ENCODE assay signal across 17 cellular contexts in genomic region chr9:90979614-90980013, GRCh38.
DNase-seq lines count a peak whose midpoint lies in the region; ATAC-seq and TF ChIP-seq lines count a peak whose summit lies in the region.
"Had no signal": no experiment of that assay in that cellular context is flagged by ENCODE, and none has a peak within 500 bp of the region (broad histone marks: within the 10 kb centered on the region; RNA-seq: fewer than 3 reads in every experiment).

No MANE protein-coding gene starts in this region.

- no peak overlapping the region for H3K18ac ChIP-seq in mesenchymal stem cell (ENCODE audit: low read depth in 1 of 2, low read length in 2 of 2)

- DNase-seq in PC-3 (no peak), mammary epithelial cell (no peak), neural progenitor cell (ENCODE audit: low spot score) (no peak), GM23248 (no peak), mesenchymal stem cell (no peak)
- DNase-seq: DMS79 treated with DMSO at 0.1 percent for 48 hours, NCI-H1417, NCI-H1694 treated with DMSO at 0.1 percent for 48 hours, NCI-H2081 treated with DMSO at 0.1 percent for 48 hours, NCI-H2171 treated with DMSO at 0.1 percent for 48 hours, NCI-H526, SHP77, SW 1271 had no signal

- H3K4me1 Mint-ChIP-seq in neural progenitor cell: no peaks in the 10 kb centered on the region

- no peak overlapping the region for H2BK12ac ChIP-seq in mesenchymal stem cell (ENCODE audit: low read length in 2 of 2)

- in situ Hi-C loops in mammary epithelial cell (cut with MboI; ENCODE audit: low sequenced_read_pairs in 2 of 2): no loop called here
- in situ Hi-C loops in GM23248 (cut with MboI): no loop called here

- H2AK5ac ChIP-seq in mesenchymal stem cell (ENCODE audit: low read length, severe bottlenecking): no peak overlapping the region

- CTCF ChIA-PET in PC-3 (lab: Charles Lee): no interaction called here
- CTCF ChIA-PET in mammary epithelial cell (lab: Charles Lee; ENCODE audit: low non-redundant PET): no interaction called here

- H3K4ac ChIP-seq in mesenchymal stem cell (ENCODE audit: low read depth in 1 of 2, low read length in 2 of 2): no peak overlapping the region

- no peak overlapping the region for H4K8ac ChIP-seq in mesenchymal stem cell (ENCODE audit: low read length)

- H3K27ac Mint-ChIP-seq in neural progenitor cell: no peak overlapping the region

- H3K79me1 ChIP-seq in mesenchymal stem cell (replicated peaks; ENCODE audit: low read length, poor library complexity, severe bottlenecking): no peaks in the 10 kb centered on the region

- TF ChIP-seq CTCF in PC-3 (conservative IDR thresholded peaks at IDR 0.05; ENCODE audit: low read depth, low read length) (no peak), mammary epithelial cell (conservative IDR thresholded peaks at IDR 0.05 in 1 of 2, IDR thresholded peaks at IDR 0.05 in 1 of 2; ENCODE audit: extremely low read depth in 1 of 2, insufficient read depth in 1 of 2, low read depth in 1 of 2, low read length in 2 of 2) (no peak), neural progenitor cell (IDR thresholded peaks at IDR 0.05) (no peak)

- H2BK5ac ChIP-seq in mesenchymal stem cell (ENCODE audit: low read depth, low read length, poor library complexity, severe bottlenecking): no peak overlapping the region

- H3K23ac ChIP-seq in mesenchymal stem cell (ENCODE audit: low read length in 2 of 2): no peak overlapping the region

- intact Hi-C loops in PC-3 (cut with micrococcal nuclease) (no loop called here), mammary epithelial cell (cut with micrococcal nuclease) (loop anchor here (10.0 kb wide), 1 partner anchor 745 kb away; no protein-coding TSS in a partner anchor)

- WGBS in mammary epithelial cell (ENCODE audit: low coverage, missing lambda C conversion rate): 95% methylated on average over 5 of the region's 5 CpGs
- WGBS in GM23248 (ENCODE audit: low coverage in 1 of 2, low lambda C conversion rate in 2 of 2, missing lambda C conversion rate in 2 of 2), 2 experiments: 80 to 88% methylated on average over 5 of the region's 5 CpGs
- 80% methylated on average over 4 of the region's 5 CpGs for WGBS in mesenchymal stem cell

- no peaks in the 10 kb centered on the region for H4K20me1 ChIP-seq in BLaER1 treated with 17β-estradiol and CSF1 and Interleukin-3, amounts not matched to agents 10 nM and 100 nM
- H4K20me1 ChIP-seq in PC-3 (ENCODE audit: low read length): no peaks in the 10 kb centered on the region
- no peaks in the 10 kb centered on the region for H4K20me1 ChIP-seq in mammary epithelial cell (ENCODE audit: insufficient read depth, low read length)
- no peaks in the 10 kb centered on the region for H4K20me1 ChIP-seq in neural progenitor cell (ENCODE audit: low read depth)
- no peaks in the 10 kb centered on the region for H4K20me1 ChIP-seq in GM23248 (ENCODE audit: insufficient read depth)

- peak overlapping the region in 8 of 11 experiments; percentile 41 to 99 (median 99); a peak in 13 of 22 replicates for H3K27ac ChIP-seq in BLaER1 treated with 17β-estradiol and CSF1 and Interleukin-3, amounts not matched to agents 10 nM and 100 nM
- H3K27ac ChIP-seq in PC-3 (ENCODE audit: low read length) (peak overlapping the region; percentile 54), mammary epithelial cell (ENCODE audit: insufficient read depth, low read depth, low read length) (peak overlapping the region; percentile 38), neural progenitor cell (no peak overlapping the region), GM23248 (no peak overlapping the region), mesenchymal stem cell (ENCODE audit: low read length, poor library complexity, severe bottlenecking) (no peak overlapping the region)
- H3K27ac ChIP-seq: KMS-11, SK-N-MC had no signal

- peaks cover 0 to 19% (median 11%) of the 10 kb centered on the region in 11 experiments; a peak in 9 of 22 replicates for H3K9me3 ChIP-seq in BLaER1 treated with 17β-estradiol and CSF1 and Interleukin-3, amounts not matched to agents 10 nM and 100 nM (replicated peaks in 1 of 11)
- H3K9me3 ChIP-seq in PC-3 (ENCODE audit: low read length) (no peaks in the 10 kb centered on the region), mammary epithelial cell (replicated peaks; ENCODE audit: insufficient read depth, low read length) (no peaks in the 10 kb centered on the region), neural progenitor cell (ENCODE audit: low read depth) (no peaks in the 10 kb centered on the region), GM23248 (ENCODE audit: low read depth) (no peaks in the 10 kb centered on the region), mesenchymal stem cell (ENCODE audit: control insufficient read depth, low read length) (no peaks in the 10 kb centered on the region)

- H3K36me3 Mint-ChIP-seq in neural progenitor cell: no peaks in the 10 kb centered on the region

- POLR2A ChIA-PET in PC-3 (lab: Charles Lee; ENCODE audit: unreplicated experiment): no interaction called here

- H3K27me3 Mint-ChIP-seq in neural progenitor cell (ENCODE audit: insufficient read depth, low read depth): peaks cover 3% of the 10 kb centered on the region

- H3K9me2 ChIP-seq in PC-3 (replicated peaks; ENCODE audit: low read length) (no peaks in the 10 kb centered on the region), GM23248 (ENCODE audit: insufficient read depth) (no peaks in the 10 kb centered on the region)

- H3F3A ChIP-seq in PC-3 (ENCODE audit: low read length, unreplicated experiment) (no peaks in the 10 kb centered on the region), neural progenitor cell (ENCODE audit: low read depth) (no peaks in the 10 kb centered on the region), GM23248 (ENCODE audit: insufficient read depth) (no peaks in the 10 kb centered on the region)

- no peak overlapping the region for H3K4me3 ChIP-seq in BLaER1 treated with 17β-estradiol and CSF1 and Interleukin-3, amounts not matched to agents 10 nM and 100 nM
- no peak overlapping the region for H3K4me3 ChIP-seq in PC-3 (ENCODE audit: low read length)
- H3K4me3 ChIP-seq in mammary epithelial cell (replicated peaks in 1 of 3; ENCODE audit: insufficient read depth in 1 of 3, low read depth in 2 of 3, low read length in 3 of 3): no peak overlapping the region
- H3K4me3 ChIP-seq in neural progenitor cell: no peak overlapping the region
- H3K4me3 ChIP-seq in GM23248: no peak overlapping the region
- no peak overlapping the region for H3K4me3 ChIP-seq in mesenchymal stem cell (ENCODE audit: insufficient read depth in 1 of 2, low read depth in 1 of 2, low read length in 2 of 2)
- H3K4me3 ChIP-seq: SK-N-MC had no signal

- BruUV-seq in PC-3 (replicated peaks; lab: Mats Ljungman, UMichigan) (no TSS peak), mammary epithelial cell (replicated peaks; lab: Mats Ljungman, UMichigan) (no TSS peak)

- no peak overlapping the region for H4K91ac ChIP-seq in mesenchymal stem cell (ENCODE audit: low read length)

- peaks cover 21 to 74% (median 59%) of the 10 kb centered on the region in 10 experiments for H3K4me1 ChIP-seq in BLaER1 treated with 17β-estradiol and CSF1 and Interleukin-3, amounts not matched to agents 10 nM and 100 nM
- H3K4me1 ChIP-seq in PC-3 (ENCODE audit: insufficient read depth, low read length): peaks cover 14% of the 10 kb centered on the region; the same call in 1 of the 2 replicates
- peaks cover 21% of the 10 kb centered on the region for H3K4me1 ChIP-seq in mammary epithelial cell (ENCODE audit: insufficient read depth, low read length)
- peaks cover 6% of the 10 kb centered on the region for H3K4me1 ChIP-seq in neural progenitor cell
- H3K4me1 ChIP-seq in GM23248 (ENCODE audit: insufficient read depth): no peaks in the 10 kb centered on the region
- H3K4me1 ChIP-seq in mesenchymal stem cell (ENCODE audit: control insufficient read depth, insufficient read depth, low read depth, low read length): peaks cover 5% of the 10 kb centered on the region

- H2BK120ac ChIP-seq in mesenchymal stem cell (ENCODE audit: low read depth, low read length): no peak overlapping the region

- H3K14ac ChIP-seq in mesenchymal stem cell (ENCODE audit: low read length in 2 of 2): no peak overlapping the region

- H3K4me3 Mint-ChIP-seq in neural progenitor cell: no peak overlapping the region

- H2BK15ac ChIP-seq in mesenchymal stem cell (ENCODE audit: low read depth, poor library complexity, severe bottlenecking): no peak overlapping the region

- dilution Hi-C loops in mammary epithelial cell (cut with HindIII; ENCODE audit: low sequenced_read_pairs): no loop called here

- no peaks in the 10 kb centered on the region for H3K36me3 ChIP-seq in BLaER1 treated with 17β-estradiol and CSF1 and Interleukin-3, amounts not matched to agents 10 nM and 100 nM
- H3K36me3 ChIP-seq in PC-3 (ENCODE audit: low read depth, low read length) (no peaks in the 10 kb centered on the region), mammary epithelial cell (ENCODE audit: insufficient read depth, low read length) (no peaks in the 10 kb centered on the region), neural progenitor cell (no peaks in the 10 kb centered on the region), GM23248 (ENCODE audit: low read depth) (no peaks in the 10 kb centered on the region), mesenchymal stem cell (ENCODE audit: control insufficient read depth in 1 of 2, insufficient read depth in 2 of 2, low read depth in 1 of 2, low read length in 2 of 2) (no peaks in the 10 kb centered on the region)

- H3K9ac ChIP-seq in BLaER1 treated with 17β-estradiol and CSF1 and Interleukin-3, amounts not matched to agents 10 nM and 100 nM: peak overlapping the region in 1 of 11 experiments; percentile 31; a peak in 1 of 22 replicates
- no peak overlapping the region for H3K9ac ChIP-seq in PC-3 (ENCODE audit: low read length)
- H3K9ac ChIP-seq in mammary epithelial cell (ENCODE audit: insufficient read depth, low read length): no peak overlapping the region
- no peak overlapping the region for H3K9ac ChIP-seq in neural progenitor cell
- no peak overlapping the region for H3K9ac ChIP-seq in GM23248
- H3K9ac ChIP-seq in mesenchymal stem cell (ENCODE audit: low read length): no peak overlapping the region
- H3K9ac ChIP-seq: KMS-11 had no signal

- H2AFZ ChIP-seq in PC-3 (ENCODE audit: low read length) (peak overlapping the region; percentile 63), mammary epithelial cell (ENCODE audit: low read depth, low read length) (peak overlapping the region; percentile 53), neural progenitor cell (replicated peaks) (peak overlapping the region; percentile 17), GM23248 (no peak overlapping the region), mesenchymal stem cell (ENCODE audit: low read depth, low read length) (no peak overlapping the region)

- peak overlapping the region in 9 of 11 experiments; percentile 27 to 85 (median 77); a peak in 15 of 22 replicates for H3K4me2 ChIP-seq in BLaER1 treated with 17β-estradiol and CSF1 and Interleukin-3, amounts not matched to agents 10 nM and 100 nM
- H3K4me2 ChIP-seq in PC-3 (ENCODE audit: low read length) (peak overlapping the region; percentile 14; the same call in 1 of the 2 replicates), mammary epithelial cell (ENCODE audit: insufficient read depth, low read depth, low read length) (no peak overlapping the region), neural progenitor cell (no peak overlapping the region), GM23248 (ENCODE audit: unreplicated experiment) (no peak overlapping the region), mesenchymal stem cell (ENCODE audit: low read length, poor library complexity, severe bottlenecking) (no peak overlapping the region)
- H3K4me2 ChIP-seq: KMS-11 had no signal

- no peak for TF ChIP-seq POLR2A in GM18505 (IDR thresholded peaks at IDR 0.05; ENCODE audit: borderline replicate concordance, extremely low read depth, insufficient read depth, insufficient read length)

- no peak for ATAC-seq in PC-3
- no peak for ATAC-seq in GM18505 (IDR thresholded peaks at IDR 0.05; ENCODE audit: unreplicated experiment)

- no peaks in the 10 kb centered on the region for H3K9me3 Mint-ChIP-seq in neural progenitor cell

- H3K79me2 ChIP-seq in PC-3 (ENCODE audit: low read length) (no peaks in the 10 kb centered on the region), mammary epithelial cell (ENCODE audit: insufficient read depth, low read length) (no peaks in the 10 kb centered on the region), neural progenitor cell (ENCODE audit: low read depth) (no peaks in the 10 kb centered on the region), GM23248 (ENCODE audit: insufficient read depth) (no peaks in the 10 kb centered on the region)

- no peaks in the 10 kb centered on the region for H3K27me3 ChIP-seq in BLaER1 treated with 17β-estradiol and CSF1 and Interleukin-3, amounts not matched to agents 10 nM and 100 nM
- no peaks in the 10 kb centered on the region for H3K27me3 ChIP-seq in PC-3 (ENCODE audit: low read length)
- no peaks in the 10 kb centered on the region for H3K27me3 ChIP-seq in mammary epithelial cell (ENCODE audit: insufficient read depth, low read length)
- H3K27me3 ChIP-seq in neural progenitor cell: no peaks in the 10 kb centered on the region
- no peaks in the 10 kb centered on the region for H3K27me3 ChIP-seq in GM23248 (replicated peaks; ENCODE audit: insufficient read depth)
- no peaks in the 10 kb centered on the region for H3K27me3 ChIP-seq in mesenchymal stem cell (ENCODE audit: control insufficient read depth in 1 of 2, insufficient read depth in 1 of 2, low read length in 2 of 2)

Comparison
In these comparisons a context has a peak if more than half of its experiments do, and no peak if none do; other contexts are left out.
1. H3K27ac ChIP-seq: peak in BLaER1 treated with 17β-estradiol and CSF1 and Interleukin-3, amounts not matched to agents 10 nM and 100 nM (8 of 11), PC-3 (single experiment) and mammary epithelial cell (single experiment); none in neural progenitor cell (single experiment), GM23248 (single experiment) and mesenchymal stem cell (single experiment).
2. H3K4me2 ChIP-seq: peak in BLaER1 treated with 17β-estradiol and CSF1 and Interleukin-3, amounts not matched to agents 10 nM and 100 nM (9 of 11) and PC-3 (single experiment); none in mammary epithelial cell (single experiment), neural progenitor cell (single experiment), GM23248 (single experiment) and mesenchymal stem cell (single experiment).
3. H2AFZ ChIP-seq: peak in PC-3 (single experiment), mammary epithelial cell (single experiment) and neural progenitor cell (single experiment); none in GM23248 (single experiment) and mesenchymal stem cell (single experiment).